ENCODE assay signal across 29 cellular contexts in genomic region chr4:8232748-8233147, GRCh38. TPM values are rescaled to one million over a fixed set of nuclear protein-coding genes. Genes with fewer than 3 reads are reported as not detected.
DNase-seq lines count a peak whose midpoint lies in the region; ATAC-seq, FAIRE-seq and TF ChIP-seq lines count a peak whose summit lies in the region.
"Had no signal": no experiment of that assay in that cellular context is flagged by ENCODE, and none has a peak within 500 bp of the region (broad histone marks: within the 10 kb centered on the region; RNA-seq: fewer than 3 reads in every experiment).

No MANE protein-coding gene starts in this region.

- peak overlapping the region; percentile 77 for H3K14ac ChIP-seq in neuronal stem cell (ENCODE audit: low read length)

- H2BK12ac ChIP-seq in neuronal stem cell (ENCODE audit: low read length): no peak overlapping the region

- no peak overlapping the region for H3K4me2 ChIP-seq in neuronal stem cell (ENCODE audit: insufficient read depth, low read length, poor library complexity, severe bottlenecking)
- H3K4me2 ChIP-seq: A549, BLaER1 had no signal

- H4K91ac ChIP-seq in neuronal stem cell (ENCODE audit: low read depth, low read length, poor library complexity): no peak overlapping the region

- FAIRE-seq in kidney (lab: Jason Lieb, UNC): no peak
- FAIRE-seq: A549, GM12878, GM12892, GM18507 had no signal

- no peak overlapping the region for H3K18ac ChIP-seq in neuronal stem cell (ENCODE audit: low read length)

- no peak overlapping the region for H3K27ac ChIP-seq in kidney (ENCODE audit: low read depth in 2 of 2, low read length in 2 of 2)
- H3K27ac ChIP-seq in neuronal stem cell (replicated peaks; ENCODE audit: low read length): no peak overlapping the region
- H3K27ac ChIP-seq: 22Rv1, A549, BLaER1 had no signal

- H3K9me3 ChIP-seq in kidney (ENCODE audit: control insufficient read depth in 1 of 2, low read length in 2 of 2) (no peaks in the 10 kb centered on the region), neuronal stem cell (replicated peaks in 1 of 2; ENCODE audit: control insufficient read depth in 2 of 2, insufficient read depth in 1 of 2, low read depth in 1 of 2, low read length in 2 of 2) (no peaks in the 10 kb centered on the region)
- H3K9me3 ChIP-seq: A549, BE2C, BLaER1 had no signal

- H2BK5ac ChIP-seq in neuronal stem cell (ENCODE audit: low read length): no peak overlapping the region

- H4K8ac ChIP-seq in neuronal stem cell (ENCODE audit: low read depth, low read length): no peak overlapping the region

- H3K9ac ChIP-seq in kidney (ENCODE audit: low read length in 2 of 2) (no peak overlapping the region), neuronal stem cell (ENCODE audit: low read depth, low read length, poor library complexity) (no peak overlapping the region)
- H3K9ac ChIP-seq: BLaER1 had no signal

- in situ Hi-C loops in ACHN (cut with HindIII; ENCODE audit: low pct_ligation_motif_present, low pct_unique_long_range_greater_than_20kb, low sequenced_read_pairs): no loop called here

- no peak for TF ChIP-seq CTCF in kidney (IDR thresholded peaks at IDR 0.05; ENCODE audit: borderline replicate concordance, extremely low read depth, insufficient read depth)

- H3K27me3 ChIP-seq in neuronal stem cell (ENCODE audit: control insufficient read depth in 3 of 3, insufficient read depth in 3 of 3, low read depth in 1 of 3, low read length in 3 of 3): no peaks in the 10 kb centered on the region
- H3K27me3 ChIP-seq: BE2C, BLaER1 had no signal

- no peak overlapping the region for H3K4ac ChIP-seq in neuronal stem cell (ENCODE audit: low read length)

- no peak for ATAC-seq in Right ventricle myocardium inferior
- no peak for ATAC-seq in left cardiac atrium
- ATAC-seq: A549, GM12878 had no signal

- no peak overlapping the region for H2AK5ac ChIP-seq in neuronal stem cell (ENCODE audit: low read depth, low read length)

- no peaks in the 10 kb centered on the region for H3K79me1 ChIP-seq in neuronal stem cell (ENCODE audit: low read depth, low read length)

- WGBS in neuronal stem cell (ENCODE audit: extremely low coverage in 2 of 2, insufficient read length in 2 of 2, insufficient replicate concordance in 1 of 2), 2 donors: no CpG with 5 or more reads among the region's 11 CpGs

- DNase-seq in Right ventricle myocardium inferior (ENCODE audit: missing footprints) (peak; percentile 40), left cardiac atrium (no peak), kidney (peak; percentile 35), neuronal stem cell (ENCODE audit: low spot score) (no peak), NCI-H146 treated with DMSO at 0.1 percent for 48 hours (lab: John Stamatoyannopoulos, UW; ENCODE audit: unreplicated experiment) (no peak), NCI-H1105 treated with DMSO at 0.1 percent for 48 hours (lab: John Stamatoyannopoulos, UW) (no peak), ACHN (no peak)
- DNase-seq: BE2C; C1 segment of cervical spinal cord; CD4-positive, CD25-positive, alpha-beta regulatory T cell; CD8-positive, alpha-beta memory T cell; COR-L47; DMS 273 treated with DMSO at 0.1 percent for 48 hours; DMS153; DMS53; DMS79; DND-41; EL; GDM1 had no signal

- H3K4me3 ChIP-seq in kidney (ENCODE audit: low read length in 2 of 2) (no peak overlapping the region), neuronal stem cell (ENCODE audit: low read length in 2 of 2) (no peak overlapping the region)
- H3K4me3 ChIP-seq: A549, BLaER1, GM12878 had no signal

- intact Hi-C loops in Right ventricle myocardium inferior (cut with DNase I) (no loop called here), left cardiac atrium (cut with DNase I) (loop anchor here (10.0 kb wide), 2 partner anchors 58 to 68 kb away; no protein-coding TSS in a partner anchor), kidney (cut with DNase I) (no loop called here)

- no peak overlapping the region for H2AFZ ChIP-seq in neuronal stem cell (ENCODE audit: low read length)

- H3K36me3 ChIP-seq in kidney (ENCODE audit: control insufficient read depth in 1 of 2, insufficient read depth in 2 of 2, low read length in 2 of 2) (peaks cover 32 to 54% of the 10 kb centered on the region in 2 donors), neuronal stem cell (replicated peaks in 1 of 2; ENCODE audit: control insufficient read depth in 2 of 2, insufficient read depth in 2 of 2, low read length in 2 of 2) (no peaks in the 10 kb centered on the region)

- H3K23ac ChIP-seq in neuronal stem cell (ENCODE audit: low read depth, low read length, poor library complexity): no peak overlapping the region

- H3K4me1 ChIP-seq in kidney (ENCODE audit: control insufficient read depth in 1 of 2, insufficient read depth in 1 of 2, low read depth in 1 of 2, low read length in 2 of 2) (peaks cover 0 to 11% of the 10 kb centered on the region in 2 donors), neuronal stem cell (ENCODE audit: control insufficient read depth in 2 of 2, insufficient read depth in 1 of 2, low read depth in 1 of 2, low read length in 2 of 2) (peaks cover 6 to 9% of the 10 kb centered on the region in 2 donors)

- no peak overlapping the region for H2BK15ac ChIP-seq in neuronal stem cell (ENCODE audit: low read length)

- H2BK120ac ChIP-seq in neuronal stem cell (ENCODE audit: low read depth, low read length): no peak overlapping the region

RNA-seq across cellular contexts. Expression of gene SH3TC1, which starts 33.7 kb away (rescaled TPM):
- total RNA-seq in Right ventricle myocardium inferior: 11.2 TPM
- 10 to 100 TPM; 11.7 to 30.9 TPM for total RNA-seq in left cardiac atrium
- total RNA-seq in kidney: 127 TPM
- 43.1 TPM for polyA plus RNA-seq in kidney (ENCODE audit: insufficient read depth, low read depth, low replicate concordance)
- polyA plus RNA-seq in neuronal stem cell (2013, experiment 1 of 2): 0.13 TPM
- polyA plus RNA-seq in neuronal stem cell (2013, experiment 2 of 2): 0.08 TPM
- total RNA-seq: G401 had no signal

RNA-seq across cellular contexts. Expression of gene HTRA3, which starts 36.8 kb away (rescaled TPM):
- total RNA-seq in Right ventricle myocardium inferior (131 TPM), left cardiac atrium (10 to 100 TPM; 48.5 to 78.2 TPM), kidney (1.7 TPM)
- polyA plus RNA-seq in kidney (ENCODE audit: insufficient read depth, low read depth, low replicate concordance): 6.5 TPM
- polyA plus RNA-seq in neuronal stem cell (2013, experiment 1 of 2): 2.9 TPM
- 2.8 TPM for polyA plus RNA-seq in neuronal stem cell (2013, experiment 2 of 2)
- total RNA-seq: A172; CD4-positive, alpha-beta memory T cell; CD4-positive, CD25-positive, alpha-beta regulatory T cell; CD8-positive, alpha-beta memory T cell had no signal
- polyA plus RNA-seq: CD14-positive monocyte; CD4-positive, alpha-beta memory T cell; CD4-positive, CD25-positive, alpha-beta regulatory T cell; CD8-positive, alpha-beta memory T cell had no signal

Comparison
In these comparisons a context has a peak if more than half of its experiments do, and no peak if none do; other contexts are left out.
1. DNase-seq: peak in Right ventricle myocardium inferior (single experiment) and kidney (single experiment); none in left cardiac atrium (single experiment), neuronal stem cell (single experiment), NCI-H146 treated with DMSO at 0.1 percent for 48 hours (single experiment), NCI-H1105 treated with DMSO at 0.1 percent for 48 hours (single experiment) and ACHN (single experiment).
2. intact Hi-C loops: an anchor here in left cardiac atrium (10.0 kb wide); none called in Right ventricle myocardium inferior and kidney.
3. RNA of gene HTRA3, which starts 36.8 kb away (total RNA-seq): 131 TPM in Right ventricle myocardium inferior (single experiment) and 48.5 to 78.2 TPM in left cardiac atrium; 1.7 TPM in kidney (single experiment); every median in the first group is over 10 times any median in the second.